In the genomic region with DNA sequence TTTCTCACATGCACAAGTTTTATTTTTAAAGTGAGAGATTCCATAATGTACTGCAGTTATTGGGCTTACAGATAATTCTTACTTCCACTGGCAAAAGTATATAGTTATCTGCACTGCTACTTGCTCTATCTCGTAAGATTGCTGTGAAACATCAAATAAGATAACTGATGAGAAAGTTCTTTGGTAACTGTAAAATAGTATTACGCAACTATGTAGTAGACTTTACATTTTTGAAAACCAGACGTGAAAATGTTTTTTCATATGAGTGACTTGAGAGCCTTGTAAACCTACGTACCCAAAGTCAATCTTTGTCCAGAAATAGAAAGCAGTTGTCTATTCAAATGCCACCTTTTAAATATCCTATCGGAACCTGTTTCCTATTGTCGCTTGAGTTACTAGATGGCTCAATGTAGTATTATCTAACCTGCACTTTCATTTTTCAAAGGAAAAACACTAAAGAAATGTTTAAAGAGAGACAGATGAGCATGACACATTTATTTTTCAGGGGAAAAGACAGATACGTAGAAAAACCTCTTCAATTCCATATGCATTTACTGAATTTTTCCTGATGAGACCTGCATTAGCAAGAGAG, we compare ENCODE assay signal across 9 cellular contexts. TPM values are rescaled to one million over a fixed set of nuclear protein-coding genes. Genes with fewer than 3 reads are reported as not detected.
A peak's percentile ranks its signal among the peaks of the same experiment; 100 is the strongest.
DNase-seq lines count a peak whose midpoint lies in the region; ATAC-seq, FAIRE-seq and TF ChIP-seq lines count a peak whose summit lies in the region.
"Had no signal": no experiment of that assay in that cellular context is flagged by ENCODE, and none has a peak within 500 bp of the region (broad histone marks: within the 10 kb centered on the region; RNA-seq: fewer than 3 reads in every experiment).

No MANE protein-coding gene starts in this region.

- H3K36me3 ChIP-seq in heart right ventricle (peaks cover 0 to 4% (median 0%) of the 10 kb centered on the region in 9 donors), lower lobe of right lung (no peaks in the 10 kb centered on the region), vagina (no peaks in the 10 kb centered on the region)

- H3K27me3 Mint-ChIP-seq in activated naive CD8-positive, alpha-beta T cell treated with anti-CD3 and anti-CD28 coated beads for 36 hours, result no peaks in the 10 kb centered on the region

- H3K4me1 ChIP-seq in heart right ventricle (peaks cover 0 to 64% (median 52%) of the 10 kb centered on the region in 9 donors), lower lobe of right lung (peaks cover 46% of the 10 kb centered on the region), vagina (peaks cover 57% of the 10 kb centered on the region)

- TF ChIP-seq CTCF in heart right ventricle (IDR thresholded peaks at IDR 0.05), result no peak
- TF ChIP-seq CTCF in lower lobe of right lung (IDR thresholded peaks at IDR 0.05), result no peak
- TF ChIP-seq CTCF in vagina (IDR thresholded peaks at IDR 0.05), result no peak

- H3K36me3 Mint-ChIP-seq in activated naive CD8-positive, alpha-beta T cell treated with anti-CD3 and anti-CD28 coated beads for 36 hours, result peaks cover 23% of the 10 kb centered on the region

- H3K4me3 ChIP-seq in heart right ventricle (peak overlapping the region in 9 of 10 donors; percentile 89 to 100 (median 99)), lower lobe of right lung (peak overlapping the region; percentile 92), vagina (peak overlapping the region; percentile 10 to 86)

- peaks cover 31% of the 10 kb centered on the region for H3K4me1 Mint-ChIP-seq in activated naive CD8-positive, alpha-beta T cell treated with anti-CD3 and anti-CD28 coated beads for 36 hours

- H3K9me3 Mint-ChIP-seq in activated naive CD8-positive, alpha-beta T cell treated with anti-CD3 and anti-CD28 coated beads for 36 hours, result no peaks in the 10 kb centered on the region

- peak overlapping the region; percentile 35 for H3K27ac Mint-ChIP-seq in activated naive CD8-positive, alpha-beta T cell treated with anti-CD3 and anti-CD28 coated beads for 36 hours

- H3K9me3 ChIP-seq in heart right ventricle, result no peaks in the 10 kb centered on the region
- no peaks in the 10 kb centered on the region for H3K9me3 ChIP-seq in lower lobe of right lung
- H3K9me3 ChIP-seq in vagina, result no peaks in the 10 kb centered on the region

- H3K4me3 Mint-ChIP-seq in activated naive CD8-positive, alpha-beta T cell treated with anti-CD3 and anti-CD28 coated beads for 36 hours, result peak overlapping the region; percentile 94

- intact Hi-C loops in heart right ventricle (cut with DNase I) (loop anchor here in 6 of 10 donors (5.0 to 10.0 kb wide), 4 partner anchors 90 to 160 kb away; partner anchors contain the start of gene RAPGEF6 (in 4 of the 6)), Right ventricle myocardium superior (cut with DNase I) (no loop called here), lower lobe of right lung (cut with DNase I) (no loop called here), vagina (cut with DNase I) (loop anchor here (5.0 kb wide), 1 partner anchor 123 kb away; no protein-coding TSS in a partner anchor)

- TF ChIP-seq POLR2A in vagina (IDR thresholded peaks at IDR 0.05), result no peak
- no peak for TF ChIP-seq POLR2A in GM12891 (IDR thresholded peaks at IDR 0.05; ENCODE audit: low read depth, low read length)

- DNase-seq in heart right ventricle (no peak), Right ventricle myocardium superior (no peak), lower lobe of right lung (no peak), vagina (ENCODE audit: extremely low spot score in 2 of 2) (no peak), GM12891 (ENCODE audit: insufficient read length, low spot score) (no peak), NCI-H2081 treated with DMSO at 0.1 percent for 48 hours (lab: John Stamatoyannopoulos, UW) (no peak), activated gamma-delta T cell treated with Interleukin-2 at 50 U/mL for 16 hours (no peak)
- DNase-seq in activated naive CD8-positive, alpha-beta T cell treated with anti-CD3 and anti-CD28 coated beads for 36 hours, result no peak

- 35 to 40% methylated on average over 7 of the region's 7 CpGs for WGBS in heart right ventricle, 2 donors

- H3K27ac ChIP-seq in heart right ventricle (peak overlapping the region in 8 of 10 donors; percentile 97 to 100 (median 99)), lower lobe of right lung (no peak overlapping the region), vagina (peak overlapping the region; percentile 99)

- ATAC-seq in heart right ventricle (no peak), Right ventricle myocardium superior (ENCODE audit: poor library complexity) (no peak), lower lobe of right lung (no peak)

- H3K27me3 ChIP-seq in heart right ventricle (no peaks in the 10 kb centered on the region), lower lobe of right lung (ENCODE audit: low read depth) (no peaks in the 10 kb centered on the region), vagina (no peaks in the 10 kb centered on the region)

- FAIRE-seq in GM12891 (lab: Jason Lieb, UNC), result no peak
- FAIRE-seq: endometrium had no signal

TF ChIP-seq in GM12891, 5 proteins besides CTCF, POLR2A, EP300 and RAD21:
- TF ChIP-seq PAX5 (IDR thresholded peaks at IDR 0.05; ENCODE audit: insufficient read depth, low read length, severe bottlenecking) (no peak), POLR2AphosphoS5 (IDR thresholded peaks at IDR 0.05; ENCODE audit: low read depth, low read length) (no peak), POU2F2 (IDR thresholded peaks at IDR 0.05; ENCODE audit: low read depth, low read length) (no peak), SPI1 (IDR thresholded peaks at IDR 0.05; ENCODE audit: low read depth, low read length) (no peak), TAF1 (IDR thresholded peaks at IDR 0.05; ENCODE audit: low read depth, low read length) (no peak)

RNA-seq across cellular contexts. Expression of gene FNIP1, which starts 1.6 kb away (rescaled TPM):
- 10 to 100 TPM; 24.2 to 41.7 (median 34.1) TPM for total RNA-seq in heart right ventricle
- 1 to 10 TPM; 2.8 to 6.1 TPM for polyA plus RNA-seq in heart right ventricle
- 30.7 TPM for total RNA-seq in Right ventricle myocardium superior
- total RNA-seq in activated naive CD8-positive, alpha-beta T cell treated with anti-CD3 and anti-CD28 coated beads for 36 hours, result 10 to 100 TPM; 14.9 to 15.7 TPM
- total RNA-seq in lower lobe of right lung, result 40.3 TPM
- total RNA-seq in vagina, result 29.5 TPM
- 5.3 TPM for polyA plus RNA-seq in GM12891 (2012; ENCODE audit: low read depth, missing spikeins)

Comparison
In these comparisons a context has a peak if more than half of its experiments do, and no peak if none do; other contexts are left out.
1. intact Hi-C loops: an anchor here in heart right ventricle (5.0 to 10.0 kb wide) and vagina (5.0 kb wide); none called in Right ventricle myocardium superior and lower lobe of right lung.
2. H3K4me3 ChIP-seq: peak in every context shown above with its lines; median percentile 99 in heart right ventricle; 92 in lower lobe of right lung; 48 in vagina.